In the genomic region with DNA sequence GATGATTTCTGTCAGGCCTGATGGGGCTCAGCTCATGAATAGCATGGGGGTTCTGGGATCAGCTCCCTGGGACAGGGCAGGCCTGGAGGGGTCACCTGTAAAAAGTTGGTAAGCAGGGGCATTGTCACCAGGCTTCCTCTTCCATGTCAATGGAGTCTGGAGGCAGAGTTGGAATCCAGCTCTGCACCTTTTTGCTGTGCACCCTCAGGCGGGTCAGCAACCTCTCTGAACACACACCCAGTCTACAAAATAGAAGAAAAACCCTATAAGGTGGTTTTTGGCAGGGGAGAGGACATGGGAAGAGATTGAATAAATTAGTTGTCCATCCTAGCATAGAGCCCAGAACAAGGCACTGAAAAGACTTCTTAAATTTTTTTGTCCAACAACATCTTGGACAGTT, we compare ENCODE assay signal across 21 cellular contexts.
"Had no signal": no experiment of that assay in that cellular context is flagged by ENCODE, and none has a peak within 500 bp of the region (broad histone marks: within the 10 kb centered on the region; RNA-seq: fewer than 3 reads in every experiment).

No MANE protein-coding gene starts in this region.

- H3K4me3 ChIP-seq: MG63, SJSA1, SK-N-MC had no signal

- H3K27me3 ChIP-seq: MG63, SJSA1 had no signal

- H3K9me3 ChIP-seq: MG63, SJSA1 had no signal

- H3K27ac ChIP-seq: HL-60, SJSA1, SK-N-MC had no signal

- DNase-seq: Karpas-422, KG1, MG63, NCI-H1092 treated with DMSO at 0.1 percent for 48 hours, NCI-H1436, NCI-H187, NCI-H2029, NCI-H2081 treated with DMSO at 0.1 percent for 48 hours, NCI-H2171, NCI-H226, NCI-H446, NCI-H510A, NCI-H524 treated with DMSO at 0.1 percent for 48 hours, NCI-H69, NCI-H774, Right ventricle myocardium superior, RPMI8226, SIG-M5 had no signal

- H3K36me3 ChIP-seq: MG63, SJSA1 had no signal
